Comparison of ENCODE assay signal across 15 cellular contexts in the genomic region with DNA sequence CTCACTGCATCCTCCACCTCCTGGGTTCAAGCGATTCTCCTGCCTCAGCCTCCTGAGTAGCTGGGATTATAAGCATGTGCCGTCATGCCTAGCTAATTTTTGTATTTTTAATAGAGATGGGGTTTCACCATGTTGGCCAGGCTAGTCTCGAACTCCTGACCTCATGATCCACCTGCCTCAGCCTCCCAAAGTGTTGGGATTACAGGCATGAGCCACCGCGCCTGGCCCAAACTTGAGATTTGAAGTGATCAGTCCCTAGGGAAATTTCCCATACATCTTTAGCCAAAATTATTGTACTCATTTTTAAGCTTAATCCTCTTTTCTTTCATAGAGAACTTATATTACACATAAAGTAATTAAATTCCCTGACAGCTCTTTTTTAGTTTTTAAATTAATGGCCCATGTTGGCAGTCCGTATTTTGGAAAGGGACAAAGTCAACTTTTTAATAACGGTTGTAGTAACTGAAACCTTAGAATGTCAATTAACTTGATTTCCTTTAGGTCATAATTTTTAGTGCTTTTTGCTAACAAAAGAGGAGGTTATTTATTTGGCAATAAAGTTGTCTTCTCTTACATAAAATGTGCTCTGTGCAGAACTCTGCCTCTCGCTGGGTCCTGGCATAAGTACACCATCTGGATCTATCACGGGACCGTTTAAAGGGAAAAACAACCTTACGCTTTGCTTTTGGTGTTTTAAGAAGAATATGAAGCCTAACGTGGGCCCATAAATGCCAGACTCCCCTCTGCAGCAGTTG.
A peak's percentile ranks its signal among the peaks of the same experiment; 100 is the strongest.
DNase-seq lines count a peak whose midpoint lies in the region; TF ChIP-seq lines count a peak whose summit lies in the region.
"Had no signal": no experiment of that assay in that cellular context is flagged by ENCODE, and none has a peak within 500 bp of the region (broad histone marks: within the 10 kb centered on the region; RNA-seq: fewer than 3 reads in every experiment).

No MANE protein-coding gene starts in this region.

- DNase-seq in DMS 273 (lab: John Stamatoyannopoulos, UW; ENCODE audit: unreplicated experiment) (peak; percentile 32), DMS 273 treated with DMSO at 0.1 percent for 48 hours (lab: John Stamatoyannopoulos, UW) (no peak), chondrocyte (ENCODE audit: low spot score) (no peak), transverse colon (no peak), T-helper 9 cell (no peak), SW480 (ENCODE audit: low spot score) (no peak), cerebellum (ENCODE audit: low spot score) (no peak)
- DNase-seq: activated CD8-positive, alpha-beta memory T cell treated with anti-CD3 and anti-CD28 coated beads, Interleukin-2, amount 50 U/mL, for 4 hours; activated naive CD8-positive, alpha-beta T cell treated with anti-CD3 and anti-CD28 coated beads, Interleukin-2, amount 50 U/mL, for 24 hours; DMS153; NCI-H524 had no signal

- peaks cover 15% of the 10 kb centered on the region for H3K36me3 Mint-ChIP-seq in chondrocyte (ENCODE audit: low read depth)
- peaks cover 44% of the 10 kb centered on the region for H3K36me3 Mint-ChIP-seq in nephron (ENCODE audit: low read depth)

- H3K4me1 ChIP-seq in transverse colon, result peaks cover 0 to 27% (median 10%) of the 10 kb centered on the region in 4 donors
- H3K4me1 ChIP-seq: prostate gland had no signal

- intact Hi-C loops in transverse colon (cut with DNase I; ENCODE audit: low total_unique reads), result no loop called here

- in situ Hi-C loops in transverse colon (cut with MboI; ENCODE audit: low pct_ligation_motif_present in 1 of 4, low pct_unique_long_range_greater_than_20kb in 1 of 4, low sequenced_read_pairs in 3 of 4), result no loop called here

- H3K4me3 Mint-ChIP-seq in chondrocyte (ENCODE audit: unreplicated experiment), result peak overlapping the region; percentile 43
- peak overlapping the region; percentile 72 to 95 (median 86) for H3K4me3 Mint-ChIP-seq in nephron
- H3K4me3 Mint-ChIP-seq: activated naive CD8-positive, alpha-beta T cell treated with anti-CD3 and anti-CD28 coated beads, Interleukin-2, amount 50 U/mL, for 24 hours; memory B cell had no signal

- no peak for TF ChIP-seq CTCF in chondrocyte (IDR thresholded peaks at IDR 0.05)
- TF ChIP-seq CTCF in nephron (IDR thresholded peaks at IDR 0.05; ENCODE audit: unreplicated experiment in 3 of 3), result no peak
- TF ChIP-seq CTCF in transverse colon (IDR thresholded peaks at IDR 0.05), result no peak

- no peak for TF ChIP-seq POLR2A in transverse colon (IDR thresholded peaks at IDR 0.05)

- H3K27me3 Mint-ChIP-seq in chondrocyte (ENCODE audit: low read depth) (no peaks in the 10 kb centered on the region), nephron (ENCODE audit: low read depth) (no peaks in the 10 kb centered on the region)
- H3K27me3 Mint-ChIP-seq: activated naive CD8-positive, alpha-beta T cell treated with anti-CD3 and anti-CD28 coated beads, Interleukin-2, amount 50 U/mL, for 24 hours; memory B cell had no signal

- H3K27me3 ChIP-seq in transverse colon, result no peaks in the 10 kb centered on the region

- H3K4me1 Mint-ChIP-seq in chondrocyte (ENCODE audit: low read depth) (peaks cover 80% of the 10 kb centered on the region), nephron (peaks cover 58% of the 10 kb centered on the region)

- H3K9me3 Mint-ChIP-seq in chondrocyte (ENCODE audit: low read depth) (no peaks in the 10 kb centered on the region), nephron (no peaks in the 10 kb centered on the region)
- H3K9me3 Mint-ChIP-seq: memory B cell had no signal

- no peaks in the 10 kb centered on the region for H3K9me3 ChIP-seq in transverse colon
- H3K9me3 ChIP-seq: prostate gland had no signal

- H3K27ac Mint-ChIP-seq in chondrocyte (ENCODE audit: unreplicated experiment), result peak overlapping the region; percentile 99
- H3K27ac Mint-ChIP-seq in nephron, result peak overlapping the region; percentile 96 to 97 (median 97)

- H3K27ac ChIP-seq in transverse colon, result peak overlapping the region; percentile 67 to 85 (median 75)
- H3K27ac ChIP-seq: 22Rv1 had no signal

- no peak overlapping the region for H3K4me3 ChIP-seq in transverse colon
- H3K4me3 ChIP-seq: prostate gland had no signal

- WGBS in transverse colon (ENCODE audit: low coverage in 1 of 2), 2 donors, result 77 to 78% methylated on average over 10 to 12 of the region's 12 CpGs

- H3K36me3 ChIP-seq in transverse colon, result peaks cover 0 to 8% (median 0%) of the 10 kb centered on the region in 4 donors
- H3K36me3 ChIP-seq: prostate gland had no signal

- TF ChIP-seq EP300 in transverse colon (IDR thresholded peaks at IDR 0.05; ENCODE audit: low read depth), result no peak
